11 cellular contexts compared by ENCODE assay signal in the genomic region with DNA sequence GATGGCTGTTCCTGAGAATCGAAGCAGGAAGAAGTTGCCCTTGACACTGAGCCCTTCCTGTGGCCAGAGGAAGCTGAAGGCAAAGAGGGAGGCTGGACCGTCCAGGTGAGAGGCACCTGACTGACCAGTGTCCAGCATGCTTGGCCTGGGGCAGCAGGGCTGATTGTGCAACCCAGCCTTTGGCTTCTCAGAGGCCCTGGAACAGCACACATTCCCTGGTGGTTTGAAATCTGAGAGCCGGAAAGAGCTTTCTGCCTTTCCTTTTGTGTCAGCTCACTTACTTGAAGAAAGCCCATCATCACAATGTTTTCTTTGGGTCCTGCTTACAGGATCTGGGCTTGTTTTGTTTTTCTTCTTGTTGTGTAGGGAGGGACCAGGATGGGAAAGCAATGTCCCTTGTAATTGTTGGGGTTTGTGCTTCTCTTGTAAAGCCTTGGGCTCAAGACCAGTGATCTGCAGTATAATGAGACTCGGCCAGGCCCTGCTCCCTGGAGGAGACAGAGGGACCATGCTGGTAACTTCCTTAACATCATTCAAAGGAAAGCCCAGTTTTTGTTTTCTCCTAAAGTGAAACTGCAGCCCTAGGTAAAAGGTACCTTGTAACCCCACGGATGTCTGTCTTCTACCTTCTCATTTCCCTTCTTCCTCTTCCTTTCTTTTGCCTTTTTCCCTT.
DNase-seq lines count a peak whose midpoint lies in the region; ATAC-seq and TF ChIP-seq lines count a peak whose summit lies in the region.
"Had no signal": no experiment of that assay in that cellular context is flagged by ENCODE, and none has a peak within 500 bp of the region (broad histone marks: within the 10 kb centered on the region; RNA-seq: fewer than 3 reads in every experiment).

No MANE protein-coding gene starts in this region.

- no peaks in the 10 kb centered on the region for H3K36me3 ChIP-seq in left ventricle myocardium inferior

- peaks cover 53% of the 10 kb centered on the region for H3K4me1 ChIP-seq in left ventricle myocardium inferior

- DNase-seq in AG09319 (ENCODE audit: extremely low read depth, low read depth) (peak; percentile 59), amniotic epithelial cell (ENCODE audit: low read depth) (peak; percentile 85), left ventricle myocardium inferior (peak; percentile 63), renal cortical epithelial cell (ENCODE audit: low read depth) (peak; percentile 79), NCI-H2081 treated with DMSO at 0.1 percent for 48 hours (lab: John Stamatoyannopoulos, UW) (no peak)

- peaks cover 6% of the 10 kb centered on the region for H3K9me3 ChIP-seq in left ventricle myocardium inferior (replicated peaks)

- no peaks in the 10 kb centered on the region for H3K27me3 ChIP-seq in left ventricle myocardium inferior (ENCODE audit: low read depth)

- TF ChIP-seq CTCF in AG09319 (IDR thresholded peaks at IDR 0.05; ENCODE audit: low read depth, low read length) (no peak), left ventricle myocardium inferior (IDR thresholded peaks at IDR 0.05; ENCODE audit: borderline replicate concordance) (no peak)

- peak overlapping the region; percentile 85 for H3K27ac ChIP-seq in left ventricle myocardium inferior (replicated peaks)
- H3K27ac ChIP-seq: C4-2B, VCaP had no signal

- intact Hi-C loops in left ventricle myocardium inferior (cut with micrococcal nuclease), result no loop called here

- ATAC-seq in HG02938 (IDR thresholded peaks at IDR 0.05; ENCODE audit: unreplicated experiment) (no peak), HG02623 (IDR thresholded peaks at IDR 0.05; ENCODE audit: unreplicated experiment) (no peak), HG03025 (IDR thresholded peaks at IDR 0.05; ENCODE audit: low FRiP score, unreplicated experiment) (no peak)
- ATAC-seq: activated T-helper 17 cell treated with anti-CD3 and anti-CD28 coated beads, Interleukin-2, amount 50 U/mL, for 72 hours had no signal

- no peak overlapping the region for H3K4me3 ChIP-seq in left ventricle myocardium inferior
